Comparison of ENCODE assay signal across 16 cellular contexts in the genomic region with DNA sequence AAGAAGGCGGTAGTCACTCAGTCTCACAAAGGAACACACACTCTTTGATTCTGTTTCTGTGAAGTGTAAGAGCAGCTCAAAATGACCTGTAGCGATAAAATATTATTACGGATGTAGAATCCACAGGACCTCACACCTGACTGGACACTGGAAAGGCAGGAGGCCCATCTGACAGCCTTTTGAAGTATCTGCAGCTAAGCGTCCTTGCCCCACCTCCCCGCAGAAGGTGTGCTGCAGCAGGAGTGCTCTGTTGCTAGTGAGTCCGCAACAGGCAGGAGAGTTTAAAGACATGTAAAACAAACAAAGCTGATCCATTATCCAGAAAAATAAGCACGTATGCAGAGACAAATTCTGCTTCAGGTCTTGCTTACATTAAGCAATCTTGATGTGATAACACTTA.
DNase-seq lines count a peak whose midpoint lies in the region; ATAC-seq, FAIRE-seq and TF ChIP-seq lines count a peak whose summit lies in the region.
"Had no signal": no experiment of that assay in that cellular context is flagged by ENCODE, and none has a peak within 500 bp of the region (broad histone marks: within the 10 kb centered on the region; RNA-seq: fewer than 3 reads in every experiment).

No MANE protein-coding gene starts in this region.

- H2BK12ac ChIP-seq in H1 (ENCODE audit: low read depth, low read length): no peak overlapping the region

- H2BK5ac ChIP-seq in H1 (ENCODE audit: low read depth, low read length): no peak overlapping the region

- H3K27ac ChIP-seq in H1 (ENCODE audit: low read depth, low read length): no peak overlapping the region
- no peak overlapping the region for H3K27ac ChIP-seq in neural progenitor cell
- no peak overlapping the region for H3K27ac ChIP-seq in CD8-positive, alpha-beta T cell (ENCODE audit: low read depth, low read length)
- H3K27ac ChIP-seq: 22Rv1, HL-60 had no signal

- TF ChIP-seq EP300 in H1 (IDR thresholded peaks at IDR 0.05; ENCODE audit: borderline replicate concordance in 1 of 2, low read depth in 2 of 2, low read length in 2 of 2): no peak

- H4K91ac ChIP-seq in H1 (replicated peaks; ENCODE audit: insufficient read length, low read length): no peak overlapping the region

- no peak overlapping the region for H3K23ac ChIP-seq in H1 (ENCODE audit: insufficient read length)

- H2BK20ac ChIP-seq in H1 (ENCODE audit: low read length): no peak overlapping the region

- no peaks in the 10 kb centered on the region for H3K79me2 ChIP-seq in H1 (ENCODE audit: control insufficient read depth in 1 of 2, insufficient read depth in 2 of 2, low read length in 2 of 2)
- no peaks in the 10 kb centered on the region for H3K79me2 ChIP-seq in neural progenitor cell (ENCODE audit: low read depth)

- no peak overlapping the region for H3K14ac ChIP-seq in H1 (ENCODE audit: insufficient read length)

- H3K4me2 ChIP-seq in H1 (ENCODE audit: insufficient read depth in 1 of 2, low read depth in 2 of 2, low read length in 2 of 2): no peak overlapping the region
- H3K4me2 ChIP-seq in neural progenitor cell: no peak overlapping the region

- H4K20me1 ChIP-seq in H1 (replicated peaks in 1 of 2; ENCODE audit: control insufficient read depth in 1 of 2, insufficient read depth in 2 of 2, low read length in 2 of 2) (no peaks in the 10 kb centered on the region), neural progenitor cell (ENCODE audit: low read depth) (no peaks in the 10 kb centered on the region)

- CTCF ChIA-PET in H1 (lab: Charles Lee; ENCODE audit: partially characterized antibody): no interaction called here
- CTCF ChIA-PET in CD8-positive, alpha-beta T cell (lab: Charles Lee): no interaction called here

- no peak for TF ChIP-seq RAD21 in H1 (IDR thresholded peaks at IDR 0.05 in 1 of 2, conservative IDR thresholded peaks at IDR 0.05 in 1 of 2; ENCODE audit: low read depth in 2 of 2, low read length in 2 of 2)

- no peak overlapping the region for H2AK5ac ChIP-seq in H1 (ENCODE audit: low read depth, low read length)

- no peak for ATAC-seq in activated T-cell treated with anti-CD3 and anti-CD28 coated beads, Interleukin-2, amount 50 U/mL, for 4 hours
- no peak for ATAC-seq in CD8-positive, alpha-beta T cell
- ATAC-seq in HG02973 (IDR thresholded peaks at IDR 0.05; ENCODE audit: unreplicated experiment): no peak

- H3K4me1 Mint-ChIP-seq in neural progenitor cell: peaks cover 2% of the 10 kb centered on the region
- no peaks in the 10 kb centered on the region for H3K4me1 Mint-ChIP-seq in activated T-cell treated with anti-CD3 and anti-CD28 coated beads, Interleukin-2, amount 50 U/mL, for 4 hours (ENCODE audit: low read depth)
- H3K4me1 Mint-ChIP-seq in CD8-positive, alpha-beta T cell (ENCODE audit: low read depth): no peaks in the 10 kb centered on the region

- POLR2A ChIA-PET in H1 (lab: Charles Lee; ENCODE audit: partially characterized antibody): no interaction called here
- POLR2A ChIA-PET in CD8-positive, alpha-beta T cell (lab: Charles Lee): no interaction called here

- WGBS in H1 (ENCODE audit: extremely low coverage in 1 of 2, insufficient coverage in 1 of 2, insufficient read length in 1 of 2, insufficient replicate concordance in 2 of 2, low coverage in 1 of 2, low lambda C conversion rate in 2 of 2, missing lambda C conversion rate in 1 of 2), 2 experiments: 90% methylated on average over 7 of the region's 7 CpGs; no CpG with 5 or more reads in 1 of the 2 experiments

- no peak for FAIRE-seq in H1 (lab: Jason Lieb, UNC)
- FAIRE-seq: G401.6, GM12891 had no signal

- no peak overlapping the region for H4K8ac ChIP-seq in H1 (ENCODE audit: extremely low read depth, insufficient read depth, low read length)

- no peaks in the 10 kb centered on the region for H3K23me2 ChIP-seq in H1 (ENCODE audit: low read depth, low read length)

- no peak overlapping the region for H2BK15ac ChIP-seq in H1 (ENCODE audit: low read length)

- H3K36me3 ChIP-seq in H1 (ENCODE audit: control insufficient read depth in 2 of 4, insufficient read depth in 4 of 4, low read length in 3 of 4): no peaks in the 10 kb centered on the region
- no peaks in the 10 kb centered on the region for H3K36me3 ChIP-seq in neural progenitor cell
- no peaks in the 10 kb centered on the region for H3K36me3 ChIP-seq in CD8-positive, alpha-beta T cell (ENCODE audit: insufficient read depth, low read length)
- H3K36me3 ChIP-seq: HAP-1 had no signal

- H3K27me3 Mint-ChIP-seq in neural progenitor cell (ENCODE audit: insufficient read depth, low read depth): peaks cover 2% of the 10 kb centered on the region
- no peaks in the 10 kb centered on the region for H3K27me3 Mint-ChIP-seq in activated T-cell treated with anti-CD3 and anti-CD28 coated beads, Interleukin-2, amount 50 U/mL, for 4 hours (ENCODE audit: low read depth)
- no peaks in the 10 kb centered on the region for H3K27me3 Mint-ChIP-seq in CD8-positive, alpha-beta T cell (ENCODE audit: low read depth)
- H3K27me3 Mint-ChIP-seq: CD4-positive, alpha-beta T cell had no signal

- TF ChIP-seq POLR2A in H1 (IDR thresholded peaks at IDR 0.05; ENCODE audit: control extremely low read depth in 1 of 2, low read depth in 2 of 2, low read length in 2 of 2): no peak

- no peaks in the 10 kb centered on the region for H3K79me1 ChIP-seq in H1 (ENCODE audit: low read depth, low read length)

- DNase-seq in NCI-H2227 (lab: John Stamatoyannopoulos, UW; ENCODE audit: unreplicated experiment): peak; percentile 12
- no peak for DNase-seq in NCI-H2227 treated with DMSO at 0.1 percent for 48 hours (lab: John Stamatoyannopoulos, UW)
- DNase-seq in H1 (ENCODE audit: low read depth in 1 of 2, low spot score in 2 of 2): no peak
- DNase-seq in neural progenitor cell (ENCODE audit: low spot score): no peak
- DNase-seq in activated T-cell treated with anti-CD3 and anti-CD28 coated beads, Interleukin-2, amount 50 U/mL, for 4 hours: no peak
- DNase-seq in CD8-positive, alpha-beta T cell: no peak
- DNase-seq: CD4-positive, alpha-beta T cell; DMS79; GOT3; KBM-7 had no signal

- H2AFZ ChIP-seq in H1 (ENCODE audit: low read length): peak overlapping the region; percentile 52; the same call in 1 of the 2 replicates
- H2AFZ ChIP-seq in neural progenitor cell (replicated peaks): peak overlapping the region; percentile 2

- no peak overlapping the region for H3K18ac ChIP-seq in H1 (ENCODE audit: extremely low read depth, low read length)

- no peak overlapping the region for H3K9ac ChIP-seq in H1 (replicated peaks in 1 of 4; ENCODE audit: extremely low read depth in 1 of 4, low read depth in 3 of 4, low read length in 3 of 4)
- no peak overlapping the region for H3K9ac ChIP-seq in neural progenitor cell

- no peak overlapping the region for H3K4me3 Mint-ChIP-seq in neural progenitor cell
- H3K4me3 Mint-ChIP-seq in activated T-cell treated with anti-CD3 and anti-CD28 coated beads, Interleukin-2, amount 50 U/mL, for 4 hours: no peak overlapping the region
- H3K4me3 Mint-ChIP-seq in CD8-positive, alpha-beta T cell: no peak overlapping the region
- H3K4me3 Mint-ChIP-seq: CD4-positive, alpha-beta T cell had no signal

- H3K9me3 ChIP-seq in H1 (ENCODE audit: insufficient read depth in 2 of 2, low read depth in 1 of 2, low read length in 1 of 2) (no peaks in the 10 kb centered on the region), neural progenitor cell (ENCODE audit: low read depth) (no peaks in the 10 kb centered on the region)
- H3K9me3 ChIP-seq in CD8-positive, alpha-beta T cell (ENCODE audit: low read length): no peaks in the 10 kb centered on the region
- H3K9me3 ChIP-seq: HAP-1 had no signal

- no peak overlapping the region for H4K5ac ChIP-seq in H1 (ENCODE audit: insufficient read length, low read depth, low read length)

- intact Hi-C loops in CD8-positive, alpha-beta T cell (cut with DNase I, micrococcal nuclease): no loop called here

- no peak overlapping the region for H2BK120ac ChIP-seq in H1 (replicated peaks; ENCODE audit: low read depth, low read length)

- no peaks in the 10 kb centered on the region for H3K9me3 Mint-ChIP-seq in neural progenitor cell
- no peaks in the 10 kb centered on the region for H3K9me3 Mint-ChIP-seq in activated T-cell treated with anti-CD3 and anti-CD28 coated beads, Interleukin-2, amount 50 U/mL, for 4 hours
- peaks cover 5% of the 10 kb centered on the region for H3K9me3 Mint-ChIP-seq in CD8-positive, alpha-beta T cell

- H3K4me3 ChIP-seq in H1 (ENCODE audit: extremely low read depth in 1 of 4, insufficient read depth in 2 of 4, low read depth in 3 of 4, low read length in 4 of 4) (no peak overlapping the region; a peak in 1 of 8 replicates), neural progenitor cell (no peak overlapping the region)
- H3K4me3 ChIP-seq in CD8-positive, alpha-beta T cell (ENCODE audit: low read depth, low read length): no peak overlapping the region
- H3K4me3 ChIP-seq: HAP-1 had no signal

- no peak overlapping the region for H3K4ac ChIP-seq in H1 (replicated peaks; ENCODE audit: insufficient read length, low read depth, low read length)

- TF ChIP-seq CTCF in H1 (IDR thresholded peaks at IDR 0.05; ENCODE audit: control extremely low read depth in 1 of 3, insufficient read depth in 1 of 3, low read depth in 1 of 3, low read length in 3 of 3) (no peak), neural progenitor cell (IDR thresholded peaks at IDR 0.05) (no peak)
- no peak for TF ChIP-seq CTCF in CD8-positive, alpha-beta T cell (IDR thresholded peaks at IDR 0.05)

- no peaks in the 10 kb centered on the region for H3K36me3 Mint-ChIP-seq in neural progenitor cell
- no peaks in the 10 kb centered on the region for H3K36me3 Mint-ChIP-seq in activated T-cell treated with anti-CD3 and anti-CD28 coated beads, Interleukin-2, amount 50 U/mL, for 4 hours (ENCODE audit: insufficient read depth)
- H3K36me3 Mint-ChIP-seq in CD8-positive, alpha-beta T cell: no peaks in the 10 kb centered on the region

- H3F3A ChIP-seq in neural progenitor cell (ENCODE audit: low read depth): no peaks in the 10 kb centered on the region

- H3K27me3 ChIP-seq in H1 (replicated peaks in 1 of 4; ENCODE audit: control insufficient read depth in 3 of 4, extremely low read depth in 1 of 4, insufficient read depth in 3 of 4, low read length in 3 of 4) (no peaks in the 10 kb centered on the region), neural progenitor cell (no peaks in the 10 kb centered on the region)
- H3K27me3 ChIP-seq in CD8-positive, alpha-beta T cell (ENCODE audit: insufficient read depth, low read length): no peaks in the 10 kb centered on the region

- H3K27ac Mint-ChIP-seq in neural progenitor cell: no peak overlapping the region
- H3K27ac Mint-ChIP-seq in CD8-positive, alpha-beta T cell: no peak overlapping the region
- H3K27ac Mint-ChIP-seq: CD4-positive, alpha-beta T cell had no signal

- no peak overlapping the region for H3K56ac ChIP-seq in H1 (replicated peaks; ENCODE audit: insufficient read length, low read depth, low read length)

- no peaks in the 10 kb centered on the region for H3K4me1 ChIP-seq in H1 (replicated peaks in 1 of 4; ENCODE audit: control insufficient read depth in 3 of 4, insufficient read depth in 4 of 4, low read length in 3 of 4)
- no peaks in the 10 kb centered on the region for H3K4me1 ChIP-seq in neural progenitor cell
- H3K4me1 ChIP-seq in CD8-positive, alpha-beta T cell (ENCODE audit: insufficient read depth, low read length): no peaks in the 10 kb centered on the region

TF ChIP-seq in H1, 55 proteins besides CTCF, POLR2A, EP300 and RAD21 (continues in another document):
- TF ChIP-seq HDAC2 (IDR thresholded peaks at IDR 0.05; ENCODE audit: borderline replicate concordance in 1 of 2, low read depth in 2 of 2, low read length in 2 of 2) (no peak), EGR1 (IDR thresholded peaks at IDR 0.05; ENCODE audit: borderline replicate concordance, low read depth, low read length) (no peak)
